30 cellular contexts compared by ENCODE assay signal in genomic region chr3:53185761-53186465, GRCh38.
"Had no signal": no experiment of that assay in that cellular context is flagged by ENCODE, and none has a peak within 500 bp of the region (broad histone marks: within the 10 kb centered on the region; RNA-seq: fewer than 3 reads in every experiment).

No MANE protein-coding gene starts in this region.

- H3K4me3 Mint-ChIP-seq: activated CD4-positive, alpha-beta memory T cell treated with anti-CD3 and anti-CD28 coated beads for 36 hours; activated CD4-positive, alpha-beta T cell treated with anti-CD3 and anti-CD28 coated beads, Interleukin-2, amount 10 ng/mL, durations not matched to agents 24 days and 14 days; activated naive CD4-positive, alpha-beta T cell treated with anti-CD3 and anti-CD28 coated beads for 36 hours; activated naive CD8-positive, alpha-beta T cell treated with anti-CD3 and anti-CD28 coated beads for 36 hours; activated T-helper 1 cell treated with anti-CD3 and anti-CD28 coated beads, Interleukin-12 subunit alpha, Interleukin-12 subunit beta, Interleukin-2, Interleukin-4 antibody, amounts not matched to agents 30 ng/mL and 10 ng/mL and 1 ng/mL, durations not matched to agents 14 hours and 24 hours and 36 hours; mesothelial cell of epicardium; naive thymus-derived CD8-positive, alpha-beta T cell; neural crest cell had no signal

- H3K27me3 ChIP-seq: adrenal gland, body of pancreas, esophagus squamous epithelium, left lung, right atrium auricular region, stomach, thyroid gland, upper lobe of left lung, vagina had no signal

- H3K27ac ChIP-seq: adrenal gland, body of pancreas, epithelial cell of prostate, esophagus squamous epithelium, left lung, right atrium auricular region, stomach, thyroid gland, upper lobe of left lung, vagina had no signal

- H3K9me3 Mint-ChIP-seq: activated CD4-positive, alpha-beta memory T cell treated with anti-CD3 and anti-CD28 coated beads for 36 hours; activated CD4-positive, alpha-beta T cell treated with anti-CD3 and anti-CD28 coated beads, Interleukin-2, amount 10 ng/mL, durations not matched to agents 24 days and 14 days; activated naive CD4-positive, alpha-beta T cell treated with anti-CD3 and anti-CD28 coated beads for 36 hours; activated naive CD8-positive, alpha-beta T cell treated with anti-CD3 and anti-CD28 coated beads for 36 hours; activated T-helper 1 cell treated with anti-CD3 and anti-CD28 coated beads, Interleukin-12 subunit alpha, Interleukin-12 subunit beta, Interleukin-2, Interleukin-4 antibody, amounts not matched to agents 30 ng/mL and 10 ng/mL and 1 ng/mL, durations not matched to agents 14 hours and 24 hours and 36 hours; mesothelial cell of epicardium; naive thymus-derived CD8-positive, alpha-beta T cell; neural crest cell had no signal

- H3K4me3 ChIP-seq: adrenal gland, body of pancreas, esophagus squamous epithelium, left lung, right atrium auricular region, stomach, thyroid gland, upper lobe of left lung, vagina had no signal

- FAIRE-seq: endometrium had no signal

- H3K9me3 ChIP-seq: adrenal gland, body of pancreas, esophagus squamous epithelium, left lung, right atrium auricular region, stomach, thyroid gland, upper lobe of left lung, vagina had no signal

- ATAC-seq: body of pancreas; left lung; naive thymus-derived CD8-positive, alpha-beta T cell had no signal

- DNase-seq: activated CD4-positive, alpha-beta memory T cell treated with anti-CD3 and anti-CD28 coated beads for 36 hours; activated CD4-positive, alpha-beta T cell treated with anti-CD3 and anti-CD28 coated beads, Interleukin-2, amount 10 ng/mL, durations not matched to agents 24 days and 14 days; activated CD4-positive, CD25-positive, alpha-beta regulatory T cell treated with anti-CD3 and anti-CD28 coated beads, Interleukin-2, amount 50 U/mL, for 72 hours; activated CD8-positive, alpha-beta memory T cell treated with anti-CD3 and anti-CD28 coated beads, Interleukin-2, amount 50 U/mL, for 4 hours; activated effector memory CD4-positive, alpha-beta T cell treated with anti-CD3 and anti-CD28 coated beads, Interleukin-2, amount 50 U/mL, for 16 hours; activated naive CD4-positive, alpha-beta T cell treated with anti-CD3 and anti-CD28 coated beads for 36 hours; activated naive CD8-positive, alpha-beta T cell treated with anti-CD3 and anti-CD28 coated beads for 36 hours; activated T-cell treated with anti-CD3 and anti-CD28 coated beads, Interleukin-2, amount 50 U/mL, for 1 hour; aorta; body of pancreas; dermis blood vessel endothelial cell; effector CD4-positive, alpha-beta T cell; esophagus squamous epithelium; foreskin melanocyte; left lung; mammary epithelial cell; occipital lobe; stomach; T-helper 9 cell; thyroid gland; upper lobe of left lung had no signal

- H3K4me1 Mint-ChIP-seq: activated naive CD8-positive, alpha-beta T cell treated with anti-CD3 and anti-CD28 coated beads for 36 hours; mesothelial cell of epicardium had no signal

- H3K27ac Mint-ChIP-seq: activated CD4-positive, alpha-beta memory T cell treated with anti-CD3 and anti-CD28 coated beads for 36 hours; activated CD4-positive, alpha-beta T cell treated with anti-CD3 and anti-CD28 coated beads, Interleukin-2, amount 10 ng/mL, durations not matched to agents 24 days and 14 days; activated naive CD4-positive, alpha-beta T cell treated with anti-CD3 and anti-CD28 coated beads for 36 hours; activated naive CD8-positive, alpha-beta T cell treated with anti-CD3 and anti-CD28 coated beads for 36 hours; activated T-helper 1 cell treated with anti-CD3 and anti-CD28 coated beads, Interleukin-12 subunit alpha, Interleukin-12 subunit beta, Interleukin-2, Interleukin-4 antibody, amounts not matched to agents 30 ng/mL and 10 ng/mL and 1 ng/mL, durations not matched to agents 14 hours and 24 hours and 36 hours; mesothelial cell of epicardium had no signal

- H3K4me1 ChIP-seq: adrenal gland, body of pancreas, esophagus squamous epithelium, right atrium auricular region, thyroid gland, upper lobe of left lung, vagina had no signal

- H3K27me3 Mint-ChIP-seq: activated CD4-positive, alpha-beta memory T cell treated with anti-CD3 and anti-CD28 coated beads for 36 hours; activated CD4-positive, alpha-beta T cell treated with anti-CD3 and anti-CD28 coated beads, Interleukin-2, amount 10 ng/mL, durations not matched to agents 24 days and 14 days; activated naive CD8-positive, alpha-beta T cell treated with anti-CD3 and anti-CD28 coated beads for 36 hours; naive thymus-derived CD8-positive, alpha-beta T cell had no signal
